ENCODE assay signal across 11 cellular contexts in the genomic region with DNA sequence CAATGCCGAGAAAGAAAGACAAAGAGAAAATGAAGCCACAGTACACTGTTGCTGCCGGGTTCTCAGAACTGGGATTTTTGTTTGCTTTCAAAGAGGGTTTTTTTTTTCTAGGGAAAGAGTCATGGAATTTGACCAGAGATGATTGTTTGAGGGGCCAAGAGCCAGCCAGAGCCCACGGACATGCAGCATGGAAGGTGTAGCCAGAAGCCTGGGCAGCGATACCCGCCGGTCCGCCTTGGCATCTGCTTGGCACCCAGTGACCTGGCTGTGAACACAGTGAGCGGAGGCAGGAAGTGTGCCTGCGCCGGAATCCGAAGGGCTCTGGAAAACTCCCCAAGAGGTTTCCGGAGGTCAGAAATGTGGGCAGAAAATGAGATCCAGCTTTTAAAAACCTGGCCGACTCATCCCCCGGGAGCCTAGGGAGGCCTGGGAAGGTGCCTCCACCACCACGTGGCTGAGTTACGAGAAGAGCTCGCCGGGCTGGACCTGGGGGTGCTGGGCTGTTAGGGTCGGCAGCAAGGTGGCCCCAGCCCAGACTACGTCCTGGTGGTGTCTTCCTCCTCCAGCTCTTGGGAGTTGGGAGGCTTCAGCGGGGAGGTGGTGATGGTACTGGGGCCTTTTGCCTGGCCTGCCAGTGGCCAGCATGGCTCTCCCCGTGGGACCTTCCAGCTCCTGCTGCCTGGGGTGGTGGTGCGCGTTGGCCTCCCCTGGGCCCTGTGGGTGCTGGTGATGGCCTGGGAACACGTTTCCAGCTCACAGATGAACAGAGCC.
A peak's percentile ranks its signal among the peaks of the same experiment; 100 is the strongest.
DNase-seq lines count a peak whose midpoint lies in the region; ATAC-seq, FAIRE-seq and TF ChIP-seq lines count a peak whose summit lies in the region.
"Had no signal": no experiment of that assay in that cellular context is flagged by ENCODE, and none has a peak within 500 bp of the region (broad histone marks: within the 10 kb centered on the region; RNA-seq: fewer than 3 reads in every experiment).

No MANE protein-coding gene starts in this region.

- H3K4me3 ChIP-seq in adrenal gland (peak overlapping the region in 1 of 4 donors; percentile 33), gastroesophageal sphincter (peak overlapping the region in 1 of 2 donors; percentile 40), pancreas (peak overlapping the region in 2 of 4 donors; percentile 14 to 32)
- H3K4me3 ChIP-seq: cardiac muscle cell had no signal

- TF ChIP-seq CTCF in adrenal gland (IDR thresholded peaks at IDR 0.05) (no peak), gastroesophageal sphincter (IDR thresholded peaks at IDR 0.05) (no peak), pancreas (IDR thresholded peaks at IDR 0.05) (no peak)

- TF ChIP-seq POLR2A in adrenal gland (IDR thresholded peaks at IDR 0.05), result no peak
- TF ChIP-seq POLR2A in gastroesophageal sphincter (IDR thresholded peaks at IDR 0.05), result peak in 1 of 2 donors; percentile 6

- H3K27ac ChIP-seq in adrenal gland, result peak overlapping the region; percentile 87 to 100 (median 97)
- peak overlapping the region; percentile 54 to 99 (median 98) for H3K27ac ChIP-seq in gastroesophageal sphincter
- peak overlapping the region; percentile 69 to 97 (median 86) for H3K27ac ChIP-seq in pancreas
- H3K27ac ChIP-seq: cardiac muscle cell had no signal

- intact Hi-C loops in adrenal gland (cut with DNase I) (no loop called here), pancreas (cut with DNase I) (no loop called here)

- H3K27me3 ChIP-seq in adrenal gland (no peaks in the 10 kb centered on the region), gastroesophageal sphincter (no peaks in the 10 kb centered on the region), pancreas (no peaks in the 10 kb centered on the region)
- H3K27me3 ChIP-seq: cardiac muscle cell had no signal

- ATAC-seq in gastroesophageal sphincter, result peak; percentile 26
- peak; percentile 21 to 25 (median 22) for ATAC-seq in pancreas
- ATAC-seq in HG03108 (IDR thresholded peaks at IDR 0.05; ENCODE audit: unreplicated experiment), result no peak
- ATAC-seq: naive thymus-derived CD4-positive, alpha-beta T cell had no signal

- FAIRE-seq in pancreas (lab: Jason Lieb, UNC), result no peak

- no peaks in the 10 kb centered on the region for H3K9me3 ChIP-seq in adrenal gland (replicated peaks in 1 of 3)
- no peaks in the 10 kb centered on the region for H3K9me3 ChIP-seq in gastroesophageal sphincter
- no peaks in the 10 kb centered on the region for H3K9me3 ChIP-seq in pancreas

- peak; percentile 49 for DNase-seq in AG08395 (ENCODE audit: low spot score)
- peak in 6 of 7 donors; percentile 66 to 81 (median 76) for DNase-seq in adrenal gland
- peak in 5 of 6 donors; percentile 64 to 84 (median 77) for DNase-seq in pancreas
- no peak for DNase-seq in HUDEP-2 (lab: John Stamatoyannopoulos, UW; ENCODE audit: unreplicated experiment in 76 of 76)
- DNase-seq in cortex of kidney (lab: John Stamatoyannopoulos, UW), result no peak
- DNase-seq in activated CD4-positive, alpha-beta T cell treated with anti-CD3 and anti-CD28 coated beads, Interleukin-2, amount 50 U/mL, for 48 hours, result no peak
- DNase-seq: AML-193; naive thymus-derived CD4-positive, alpha-beta T cell had no signal

- peaks cover 81 to 100% of the 10 kb centered on the region in 2 donors for H3K4me1 ChIP-seq in adrenal gland (replicated peaks in 1 of 2)
- peaks cover 3 to 100% (median 90%) of the 10 kb centered on the region in 3 donors for H3K4me1 ChIP-seq in gastroesophageal sphincter
- H3K4me1 ChIP-seq in pancreas, result peaks cover 76 to 80% (median 77%) of the 10 kb centered on the region in 3 donors

- H3K36me3 ChIP-seq in adrenal gland (replicated peaks in 1 of 2), result peaks cover 0 to 46% of the 10 kb centered on the region in 2 donors
- peaks cover 0 to 50% of the 10 kb centered on the region in 2 donors for H3K36me3 ChIP-seq in gastroesophageal sphincter
- peaks cover 0 to 22% (median 21%) of the 10 kb centered on the region in 3 donors for H3K36me3 ChIP-seq in pancreas
- H3K36me3 ChIP-seq: cardiac muscle cell had no signal

- TF ChIP-seq EP300 in gastroesophageal sphincter (IDR thresholded peaks at IDR 0.05), result no peak

- 20 to 46% (median 26%) methylated on average over 10 to 25 of the region's 25 CpGs for WGBS in adrenal gland, 4 donors
- WGBS in gastroesophageal sphincter (ENCODE audit: low coverage in 1 of 2), 2 donors, result 7 to 21% methylated on average over 2 of the region's 25 CpGs
- WGBS in pancreas, 2 donors, result 24 to 25% methylated on average over 25 of the region's 25 CpGs

Comparison
In these comparisons a context has a peak if more than half of its experiments do, and no peak if none do; other contexts are left out.
1. DNase-seq: peak in AG08395 (single experiment), adrenal gland (6 of 7) and pancreas (5 of 6); none in HUDEP-2 (0 of 76), cortex of kidney (single experiment) and activated CD4-positive, alpha-beta T cell treated with anti-CD3 and anti-CD28 coated beads, Interleukin-2, amount 50 U/mL, for 48 hours (0 of 2).
2. Peak in every context shown above with its lines, with median percentiles within 50 percentile points of each other: H3K27ac ChIP-seq.